In genomic region chr6:36605560-36606391, GRCh38 we compare ENCODE assay signal across 11 cellular contexts. TPM values are rescaled to one million over a fixed set of nuclear protein-coding genes. Genes with fewer than 3 reads are reported as not detected.
DNase-seq lines count a peak whose midpoint lies in the region; ATAC-seq and TF ChIP-seq lines count a peak whose summit lies in the region.
"Had no signal": no experiment of that assay in that cellular context is flagged by ENCODE, and none has a peak within 500 bp of the region (broad histone marks: within the 10 kb centered on the region; RNA-seq: fewer than 3 reads in every experiment).

No MANE protein-coding gene starts in this region.

- POLR2A ChIA-PET in AG04450 (lab: Yijun Ruan, JAX) = interaction anchor here (0.8 to 1.8 kb wide), 4 partner anchors 9 to 26 kb away, joined by 3 to 22 read pairs (median 4); no protein-coding TSS in a partner anchor

- H3K27ac ChIP-seq in AG04450 (ENCODE audit: low read depth, low read length) = no peak overlapping the region
- peak overlapping the region; percentile 57 for H3K27ac ChIP-seq in GM23248
- H3K27ac ChIP-seq in mesenchymal stem cell (ENCODE audit: low read length, poor library complexity, severe bottlenecking) = peak overlapping the region; percentile 7
- H3K27ac ChIP-seq: HL-60 had no signal

- H3K79me2 ChIP-seq in GM23248 (ENCODE audit: insufficient read depth) = peaks cover 80% of the 10 kb centered on the region

- H3K9me3 ChIP-seq in AG04450 (ENCODE audit: control insufficient read depth, insufficient read depth, low read length) = no peaks in the 10 kb centered on the region
- H3K9me3 ChIP-seq in GM23248 (ENCODE audit: low read depth) = no peaks in the 10 kb centered on the region
- no peaks in the 10 kb centered on the region for H3K9me3 ChIP-seq in mesenchymal stem cell (ENCODE audit: control insufficient read depth, low read length)

- WGBS in GM23248 (ENCODE audit: low coverage in 1 of 2, low lambda C conversion rate in 2 of 2, missing lambda C conversion rate in 2 of 2), 2 experiments = 23 to 29% methylated on average over 7 of the region's 7 CpGs
- WGBS in mesenchymal stem cell = 96% methylated on average over 6 of the region's 7 CpGs

- no peak overlapping the region for H2BK120ac ChIP-seq in mesenchymal stem cell (ENCODE audit: low read depth, low read length)

- no peak for ATAC-seq in GM21786 (IDR thresholded peaks at IDR 0.05; ENCODE audit: unreplicated experiment)
- no peak for ATAC-seq in GM18873 (IDR thresholded peaks at IDR 0.05; ENCODE audit: low FRiP score, unreplicated experiment)

- H2AK5ac ChIP-seq in mesenchymal stem cell (ENCODE audit: low read length, severe bottlenecking) = no peak overlapping the region

- H4K91ac ChIP-seq in mesenchymal stem cell (ENCODE audit: low read length) = no peak overlapping the region

- in situ Hi-C loops in GM23248 (cut with MboI) = no loop called here

- H3K9ac ChIP-seq in GM23248 (peak overlapping the region; percentile 12; the same call in 1 of the 2 replicates), mesenchymal stem cell (ENCODE audit: low read length) (peak overlapping the region; percentile 37)

- H2BK5ac ChIP-seq in mesenchymal stem cell (ENCODE audit: low read depth, low read length, poor library complexity, severe bottlenecking) = no peak overlapping the region

- no peak overlapping the region for H4K8ac ChIP-seq in mesenchymal stem cell (ENCODE audit: low read length)

- H3K4ac ChIP-seq in mesenchymal stem cell (ENCODE audit: low read depth in 1 of 2, low read length in 2 of 2) = no peak overlapping the region

- H3K4me2 ChIP-seq in GM23248 (ENCODE audit: unreplicated experiment) = no peak overlapping the region
- H3K4me2 ChIP-seq in mesenchymal stem cell (ENCODE audit: low read length, poor library complexity, severe bottlenecking) = no peak overlapping the region

- no peaks in the 10 kb centered on the region for H3K9me2 ChIP-seq in GM23248 (ENCODE audit: insufficient read depth)

- H2AFZ ChIP-seq in GM23248 (no peak overlapping the region), mesenchymal stem cell (ENCODE audit: low read depth, low read length) (no peak overlapping the region)

- H3K18ac ChIP-seq in mesenchymal stem cell (ENCODE audit: low read depth in 1 of 2, low read length in 2 of 2) = no peak overlapping the region

- peaks cover 2% of the 10 kb centered on the region for H3K79me1 ChIP-seq in mesenchymal stem cell (replicated peaks; ENCODE audit: low read length, poor library complexity, severe bottlenecking)

- peaks cover 36% of the 10 kb centered on the region for H4K20me1 ChIP-seq in GM23248 (ENCODE audit: insufficient read depth)

- 0 out of 2 replicates have a peak, but pooled peaks have one; percentile 15 for TF ChIP-seq CTCF in AG04450 (IDR thresholded peaks at IDR 0.05; ENCODE audit: low read depth, low read length)

- no peak overlapping the region for H2BK15ac ChIP-seq in mesenchymal stem cell (ENCODE audit: low read depth, poor library complexity, severe bottlenecking)

- H3F3A ChIP-seq in GM23248 (ENCODE audit: insufficient read depth) = peaks cover 98% of the 10 kb centered on the region

- H3K27me3 ChIP-seq in AG04450 (ENCODE audit: control insufficient read depth, insufficient read depth, low read length) (no peaks in the 10 kb centered on the region), GM23248 (replicated peaks; ENCODE audit: insufficient read depth) (no peaks in the 10 kb centered on the region), mesenchymal stem cell (ENCODE audit: control insufficient read depth in 1 of 2, insufficient read depth in 1 of 2, low read length in 2 of 2) (no peaks in the 10 kb centered on the region)

- peaks cover 76% of the 10 kb centered on the region for H3K36me3 ChIP-seq in GM23248 (ENCODE audit: low read depth)
- H3K36me3 ChIP-seq in mesenchymal stem cell (ENCODE audit: control insufficient read depth in 1 of 2, insufficient read depth in 2 of 2, low read depth in 1 of 2, low read length in 2 of 2) = peaks cover 37 to 94% of the 10 kb centered on the region in 2 experiments

- CTCF ChIA-PET in AG04450 (lab: Charles Lee) = interaction anchor here (0.6 to 1.6 kb wide), 3 partner anchors 9 to 153 kb away, joined by 3 to 12 read pairs (median 6); no protein-coding TSS in a partner anchor

- H3K14ac ChIP-seq in mesenchymal stem cell (ENCODE audit: low read length in 2 of 2) = no peak overlapping the region

- DNase-seq in AG04450 (ENCODE audit: low read depth, low spot score) = no peak
- DNase-seq in GM23248 = peak; percentile 63
- DNase-seq in amniotic epithelial cell (ENCODE audit: low read depth) = peak; percentile 70
- peak; percentile 41 for DNase-seq in mesenchymal stem cell
- DNase-seq in stimulated activated naive CD4-positive, alpha-beta T cell (lab: John Stamatoyannopoulos, UW) = no peak
- DNase-seq in kidney glomerular epithelial cell (lab: John Stamatoyannopoulos, UW) = no peak
- DNase-seq: DMS79 treated with DMSO at 0.1 percent for 48 hours, NCI-H345 had no signal

- H3K4me1 ChIP-seq in GM23248 (ENCODE audit: insufficient read depth) (peaks cover 53% of the 10 kb centered on the region), mesenchymal stem cell (ENCODE audit: control insufficient read depth, insufficient read depth, low read depth, low read length) (peaks cover 4% of the 10 kb centered on the region)

- H3K4me3 ChIP-seq in AG04450 (ENCODE audit: low read depth, low read length) = no peak overlapping the region
- no peak overlapping the region for H3K4me3 ChIP-seq in GM23248
- H3K4me3 ChIP-seq in mesenchymal stem cell (ENCODE audit: insufficient read depth in 1 of 2, low read depth in 1 of 2, low read length in 2 of 2) = peak overlapping the region in 1 of 2 experiments; percentile 6

- H2BK12ac ChIP-seq in mesenchymal stem cell (ENCODE audit: low read length in 2 of 2) = no peak overlapping the region

- H3K23ac ChIP-seq in mesenchymal stem cell (ENCODE audit: low read length in 2 of 2) = no peak overlapping the region

RNA-seq across cellular contexts. Expression of gene SRSF3, which starts 11.6 kb away (rescaled TPM):
- polyA plus RNA-seq in AG04450 (2011; rRNA removed) = 317 and 423 TPM in 2 replicates
- polyA minus RNA-seq in AG04450 (2011; rRNA and poly(A)+ RNA removed) = 181 and 213 TPM in 2 replicates
- total RNA-seq in GM23248 (2014; rRNA removed; shearing (Covaris generic)) = 141 and 171 TPM in 2 replicates
- polyA plus RNA-seq in GM23248 (2016; fragmentation: Nextera tagmentation; extraction: Ambion mirVana) = 238 and 243 TPM in 2 replicates
- 146 TPM for polyA plus RNA-seq in mesenchymal stem cell (2013, experiment 1 of 2)
- polyA plus RNA-seq in mesenchymal stem cell (2013, experiment 2 of 2) = 152 TPM

RNA-seq across cellular contexts. Expression of gene STK38, which starts 58.5 kb away (rescaled TPM):
- polyA plus RNA-seq in AG04450 (2011; rRNA removed) (27.1 and 34.9 TPM in 2 replicates), GM23248 (2016; fragmentation: Nextera tagmentation; extraction: Ambion mirVana) (50.4 and 51.1 TPM in 2 replicates)
- 14.7 and 17.3 TPM in 2 replicates for polyA minus RNA-seq in AG04450 (2011; rRNA and poly(A)+ RNA removed)
- total RNA-seq in GM23248 (2014; rRNA removed; shearing (Covaris generic)) = 30.5 and 35.6 TPM in 2 replicates
- 22.1 TPM for polyA plus RNA-seq in mesenchymal stem cell (2013, experiment 1 of 2)
- 21.5 TPM for polyA plus RNA-seq in mesenchymal stem cell (2013, experiment 2 of 2)

Comparison
In these comparisons a context has a peak if more than half of its experiments do, and no peak if none do; other contexts are left out.
1. DNase-seq: peak in GM23248 (single experiment), amniotic epithelial cell (single experiment) and mesenchymal stem cell (single experiment); none in AG04450 (single experiment), stimulated activated naive CD4-positive, alpha-beta T cell (0 of 6) and kidney glomerular epithelial cell (single experiment).